8 cellular contexts compared by ENCODE assay signal in the genomic region with DNA sequence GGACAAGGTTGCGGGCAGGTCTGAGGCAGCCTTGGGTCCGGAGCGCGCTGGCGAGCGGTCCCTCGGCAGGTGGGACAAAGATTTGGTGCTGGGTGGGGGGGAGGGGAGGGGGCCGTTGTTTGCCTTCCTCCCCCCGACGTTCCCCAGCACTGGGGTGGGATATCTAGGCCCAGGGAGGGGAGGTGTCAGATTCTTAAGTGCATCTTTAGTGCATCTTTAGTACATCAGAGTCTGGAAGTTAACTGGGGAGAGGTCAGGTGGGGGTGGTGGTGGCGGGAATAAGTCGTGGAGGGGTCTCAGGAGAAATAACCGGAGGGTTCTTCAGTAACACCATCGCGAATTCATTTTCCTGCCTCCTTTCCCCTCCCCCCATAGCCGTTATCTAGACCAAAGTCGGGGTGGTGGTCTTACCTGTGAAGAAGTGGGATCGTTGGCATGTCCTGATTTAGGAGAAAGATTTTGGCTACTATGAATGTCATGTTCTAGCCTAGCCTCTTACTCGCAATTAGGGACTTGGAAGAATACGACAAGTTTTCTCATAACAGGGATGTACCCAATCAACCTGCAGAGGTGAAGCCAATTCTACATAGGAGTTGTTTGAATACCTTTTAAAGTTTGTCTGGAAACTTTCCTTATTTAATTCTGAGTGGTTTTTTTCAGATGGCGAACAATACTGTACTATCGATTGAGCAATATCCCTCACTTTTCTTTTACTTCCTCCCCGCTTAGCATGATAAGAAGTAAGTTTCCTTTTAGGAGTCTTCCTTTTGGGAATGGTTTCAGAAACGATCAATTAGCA. TPM values are rescaled to one million over a fixed set of nuclear protein-coding genes. Genes with fewer than 3 reads are reported as not detected.
DNase-seq lines count a peak whose midpoint lies in the region; ATAC-seq and TF ChIP-seq lines count a peak whose summit lies in the region.

No MANE protein-coding gene starts in this region.

- no peaks in the 10 kb centered on the region for H3K9me3 Mint-ChIP-seq in MCF 10A (ENCODE audit: unreplicated experiment)

- H3K4me3 ChIP-seq in GM06990 (replicated peaks; ENCODE audit: low read depth, low read length) (peak overlapping the region; percentile 86), mesodermal cell (ENCODE audit: extremely low read depth, insufficient read depth, low read length, poor library complexity, severe bottlenecking) (peak overlapping the region; percentile 80), aorta (ENCODE audit: low read length in 2 of 2) (peak overlapping the region; percentile 85 to 88)

- H3K9me3 ChIP-seq in mesodermal cell (ENCODE audit: control insufficient read depth, low read length) (peaks cover 6% of the 10 kb centered on the region), aorta (ENCODE audit: control insufficient read depth, low read length) (no peaks in the 10 kb centered on the region)

- no peaks in the 10 kb centered on the region for H3K27me3 Mint-ChIP-seq in MCF 10A (ENCODE audit: insufficient read depth, unreplicated experiment)

- peaks cover 9% of the 10 kb centered on the region for H3K36me3 Mint-ChIP-seq in MCF 10A (ENCODE audit: insufficient read depth, unreplicated experiment)

- TSS peak; percentile 47 for BruUV-seq in MCF 10A (replicated peaks; lab: Mats Ljungman, UMichigan)

- WGBS in mesodermal cell (ENCODE audit: insufficient coverage in 2 of 2), 2 experiments: 29 to 39% methylated on average over 2 to 5 of the region's 24 CpGs
- 10% methylated on average over 21 to 24 of the region's 24 CpGs for WGBS in aorta, 2 donors

- H3K27ac ChIP-seq in mesodermal cell (ENCODE audit: low read depth, low read length, severe bottlenecking) (peak overlapping the region; percentile 96), aorta (ENCODE audit: low read depth in 1 of 2, low read length in 2 of 2) (no peak overlapping the region)

- no peak for ATAC-seq in aorta (ENCODE audit: low FRiP score)
- ATAC-seq in GM19455 (IDR thresholded peaks at IDR 0.05; ENCODE audit: unreplicated experiment): no peak
- no peak for ATAC-seq in HG03469 (IDR thresholded peaks at IDR 0.05; ENCODE audit: unreplicated experiment)

- CTCF ChIA-PET in MCF 10A (lab: Yijun Ruan, JAX): interaction anchor here (0.6 to 1.1 kb wide), 4 partner anchors 15 to 300 kb away, joined by 3 to 4 read pairs (median 3); no protein-coding TSS in a partner anchor

- POLR2A ChIA-PET in MCF 10A (lab: Yijun Ruan, JAX): interaction anchor here (0.7 to 1.4 kb wide), 10 partner anchors 10 to 286 kb away, joined by 3 to 6 read pairs (median 4); no protein-coding TSS in a partner anchor

- H3K27ac Mint-ChIP-seq in MCF 10A (ENCODE audit: low read depth, unreplicated experiment): peak overlapping the region; percentile 84

- H3K4me1 ChIP-seq in mesodermal cell (ENCODE audit: control insufficient read depth, insufficient read depth, low read length, poor library complexity, severe bottlenecking) (peaks cover 4% of the 10 kb centered on the region), aorta (ENCODE audit: control insufficient read depth in 1 of 2, insufficient read depth in 2 of 2, low read length in 2 of 2) (peaks cover 0 to 1% of the 10 kb centered on the region in 2 donors)

- TF ChIP-seq CTCF in GM06990 (IDR thresholded peaks at IDR 0.05; ENCODE audit: insufficient read depth, low read length, poor library complexity, severe bottlenecking) (no peak), MCF 10A (IDR thresholded peaks at IDR 0.05; ENCODE audit: unreplicated experiment) (no peak)

- no peak for DNase-seq in GM06990 (ENCODE audit: extremely low read depth, insufficient read length)
- DNase-seq in LHCN-M2 (ENCODE audit: low read depth): peak; percentile 3
- peak; percentile 16 for DNase-seq in MCF 10A (ENCODE audit: unreplicated experiment)
- DNase-seq in aorta: no peak
- no peak for DNase-seq in HPDE6-E6E7 (ENCODE audit: extremely low spot score)

- H3K4me3 Mint-ChIP-seq in MCF 10A (ENCODE audit: unreplicated experiment): peak overlapping the region; percentile 72

- intact Hi-C loops in MCF 10A (cut with micrococcal nuclease) (no loop called here), aorta (cut with DNase I) (no loop called here)

- H3K4me1 Mint-ChIP-seq in MCF 10A (ENCODE audit: insufficient read depth, unreplicated experiment): peaks cover 28% of the 10 kb centered on the region

- no peaks in the 10 kb centered on the region for H3K36me3 ChIP-seq in GM06990 (ENCODE audit: control insufficient read depth, insufficient read depth, low read length)
- H3K36me3 ChIP-seq in mesodermal cell (ENCODE audit: control insufficient read depth, insufficient read depth, low read length): peaks cover 12% of the 10 kb centered on the region
- no peaks in the 10 kb centered on the region for H3K36me3 ChIP-seq in aorta (ENCODE audit: control insufficient read depth in 1 of 2, insufficient read depth in 2 of 2, low read length in 1 of 2)

- H3K27me3 ChIP-seq in GM06990 (replicated peaks; ENCODE audit: control insufficient read depth, insufficient read depth, low read length) (no peaks in the 10 kb centered on the region), aorta (ENCODE audit: control insufficient read depth in 1 of 2, insufficient read depth in 2 of 2, low read length in 1 of 2) (no peaks in the 10 kb centered on the region)

RNA-seq across cellular contexts. Expression of gene ZMYM4, which starts 0.9 kb away (rescaled TPM):
- 41.7 and 43.7 TPM in 2 replicates for total RNA-seq in LHCN-M2 (2014; rRNA removed)
- polyA plus RNA-seq in LHCN-M2 (2012): 13.8 TPM
- 62.0 and 70.1 TPM in 2 replicates for total RNA-seq in MCF 10A (2022)
- 37.3 TPM for polyA plus RNA-seq in mesodermal cell (2013, experiment 1 of 2)
- 35.8 TPM for polyA plus RNA-seq in mesodermal cell (2013, experiment 2 of 2)
- 10 to 100 TPM; 54.9 to 57.0 TPM for total RNA-seq in aorta
- 10 to 100 TPM in 1 of 2 donors, 1 to 10 TPM in 1; 6.6 to 10.9 TPM for polyA plus RNA-seq in aorta

Comparison
In these comparisons a context has a peak if more than half of its experiments do, and no peak if none do; other contexts are left out.
1. DNase-seq: peak in LHCN-M2 (single experiment) and MCF 10A (single experiment); none in GM06990 (single experiment), aorta (0 of 2) and HPDE6-E6E7 (single experiment).
2. Peak in every context shown above with its lines, with median percentiles within 50 percentile points of each other: H3K4me3 ChIP-seq.